22 cellular contexts compared by ENCODE assay signal in genomic region chr3:64082411-64082810, GRCh38. TPM values are rescaled to one million over a fixed set of nuclear protein-coding genes. Genes with fewer than 3 reads are reported as not detected.
A peak's percentile ranks its signal among the peaks of the same experiment; 100 is the strongest.
DNase-seq lines count a peak whose midpoint lies in the region; ATAC-seq, FAIRE-seq and TF ChIP-seq lines count a peak whose summit lies in the region.
"Had no signal": no experiment of that assay in that cellular context is flagged by ENCODE, and none has a peak within 500 bp of the region (broad histone marks: within the 10 kb centered on the region; RNA-seq: fewer than 3 reads in every experiment).

No MANE protein-coding gene starts in this region.

- no peaks in the 10 kb centered on the region for H3F3A ChIP-seq in smooth muscle cell (ENCODE audit: low read depth)
- H3F3A ChIP-seq in GM23338 (replicated peaks; ENCODE audit: low read depth), result no peaks in the 10 kb centered on the region

- no peak overlapping the region for H2AK9ac ChIP-seq in IMR-90 (replicated peaks; ENCODE audit: low read depth, low read length, poor library complexity)

- peaks cover 6% of the 10 kb centered on the region for H3K4me1 ChIP-seq in IMR-90 (ENCODE audit: control insufficient read depth, insufficient read depth, low read length)
- H3K4me1 ChIP-seq in keratinocyte (ENCODE audit: control insufficient read depth, extremely low read depth, insufficient read depth, low read length), result peaks cover 13% of the 10 kb centered on the region
- peaks cover 6% of the 10 kb centered on the region for H3K4me1 ChIP-seq in smooth muscle cell (ENCODE audit: low read depth)
- no peaks in the 10 kb centered on the region for H3K4me1 ChIP-seq in BE2C
- H3K4me1 ChIP-seq in GM23338 (ENCODE audit: insufficient read depth), result peaks cover 19% of the 10 kb centered on the region

- H3K36me3 Mint-ChIP-seq in nephron progenitor cell (ENCODE audit: low read depth), result peaks cover 14% of the 10 kb centered on the region
- H3K36me3 Mint-ChIP-seq in GM23338 (ENCODE audit: low read depth), result no peaks in the 10 kb centered on the region
- H3K36me3 Mint-ChIP-seq: CD8-positive, alpha-beta T cell had no signal

- H2BK15ac ChIP-seq in IMR-90 (ENCODE audit: low read depth, low read length), result no peak overlapping the region; the same call in 2 of the 3 replicates

- H2BK120ac ChIP-seq in IMR-90 (ENCODE audit: low read depth, low read length), result no peak overlapping the region

- H2AFZ ChIP-seq in IMR-90 (replicated peaks; ENCODE audit: low read length, poor library complexity) (no peak overlapping the region), keratinocyte (ENCODE audit: control insufficient read depth, low read length) (no peak overlapping the region), smooth muscle cell (ENCODE audit: low read depth) (no peak overlapping the region), GM23338 (no peak overlapping the region)

- no peak for TF ChIP-seq CTCF in IMR-90 (conservative IDR thresholded peaks at IDR 0.05; ENCODE audit: low read depth, low read length)
- no peak for TF ChIP-seq CTCF in keratinocyte (optimal IDR thresholded peaks at IDR 0.05 in 1 of 3, IDR thresholded peaks at IDR 0.05 in 1 of 3, conservative IDR thresholded peaks at IDR 0.05 in 1 of 3; ENCODE audit: extremely low read depth in 1 of 3, insufficient read depth in 2 of 3, low read length in 3 of 3)
- TF ChIP-seq CTCF in nephron progenitor cell (IDR thresholded peaks at IDR 0.05), result no peak
- TF ChIP-seq CTCF in smooth muscle cell (IDR thresholded peaks at IDR 0.05; ENCODE audit: borderline replicate concordance, insufficient read depth, poor library complexity, severe bottlenecking), result no peak
- TF ChIP-seq CTCF in BE2C (IDR thresholded peaks at IDR 0.05; ENCODE audit: low read depth, low read length), result no peak
- no peak for TF ChIP-seq CTCF in GM23338 (conservative IDR thresholded peaks at IDR 0.05; ENCODE audit: low read depth in 2 of 2)

- DNase-seq in IMR-90, result peak; percentile 33
- DNase-seq in keratinocyte (ENCODE audit: low read depth, low spot score), result no peak
- DNase-seq in nephron progenitor cell, result no peak
- DNase-seq in smooth muscle cell (lab: John Stamatoyannopoulos, UW; ENCODE audit: unreplicated experiment), result no peak
- DNase-seq in NCI-H2029 (lab: John Stamatoyannopoulos, UW), result no peak
- DNase-seq in BE2C, result no peak
- DNase-seq in GM23338 (ENCODE audit: low spot score), result no peak
- DNase-seq in caudate nucleus (lab: John Stamatoyannopoulos, UW), result no peak
- DNase-seq: C1 segment of cervical spinal cord; CD8-positive, alpha-beta T cell; DND-41; H7; Kasumi-1; MM.1S; NCI-H1092; NCI-H1436; NCI-H187 treated with DMSO at 0.1 percent for 48 hours; NCI-H2227 treated with DMSO at 0.1 percent for 48 hours; NCI-H510A; NCI-H748 treated with DMSO at 0.1 percent for 48 hours; NK-92 treated with Interleukin-12 subunit alpha and Interleukin-12 subunit beta, amount 100 ng/mL, for 24 hours had no signal

- H4K8ac ChIP-seq in IMR-90 (ENCODE audit: low read depth in 2 of 2, low read length in 2 of 2), result no peak overlapping the region

- H3K79me2 ChIP-seq in keratinocyte (ENCODE audit: control insufficient read depth, insufficient read depth, low read length), result no peaks in the 10 kb centered on the region
- H3K79me2 ChIP-seq in smooth muscle cell (ENCODE audit: low read depth), result no peaks in the 10 kb centered on the region
- no peaks in the 10 kb centered on the region for H3K79me2 ChIP-seq in GM23338 (replicated peaks; ENCODE audit: insufficient read depth)

- H3K9ac ChIP-seq in IMR-90 (ENCODE audit: low read depth, low read length) (no peak overlapping the region), keratinocyte (ENCODE audit: control insufficient read depth, extremely low read depth, insufficient read depth, low read length) (no peak overlapping the region), smooth muscle cell (ENCODE audit: low read depth) (no peak overlapping the region)

- H3K79me1 ChIP-seq in IMR-90 (ENCODE audit: low read depth in 1 of 2, low read length in 2 of 2), result no peaks in the 10 kb centered on the region

- POLR2A ChIA-PET in IMR-90 (lab: Charles Lee; ENCODE audit: unreplicated experiment), result no interaction called here

- dilution Hi-C loops in IMR-90 (cut with HindIII; ENCODE audit: low sequenced_read_pairs, unreplicated experiment) (no loop called here), keratinocyte (cut with MboI; ENCODE audit: extremely low pct_ligation_motif_present, low sequenced_read_pairs) (no loop called here)

- H3K36me3 ChIP-seq in IMR-90 (ENCODE audit: control insufficient read depth, insufficient read depth, low read length), result no peaks in the 10 kb centered on the region
- H3K36me3 ChIP-seq in keratinocyte (ENCODE audit: control insufficient read depth in 2 of 2, extremely low read depth in 1 of 2, insufficient read depth in 2 of 2, low read length in 2 of 2), result no peaks in the 10 kb centered on the region
- H3K36me3 ChIP-seq in smooth muscle cell (ENCODE audit: low read depth), result no peaks in the 10 kb centered on the region
- no peaks in the 10 kb centered on the region for H3K36me3 ChIP-seq in BE2C
- H3K36me3 ChIP-seq in GM23338 (ENCODE audit: insufficient read depth), result no peaks in the 10 kb centered on the region

- no peak overlapping the region for H3K23ac ChIP-seq in IMR-90 (ENCODE audit: low read depth, low read length)

- no peak overlapping the region for H3K56ac ChIP-seq in IMR-90 (ENCODE audit: extremely low read depth, insufficient read depth, low read length)

- H2BK5ac ChIP-seq in IMR-90 (ENCODE audit: low read depth, low read length, poor library complexity, severe bottlenecking), result no peak overlapping the region

- H3K9me2 ChIP-seq in GM23338 (ENCODE audit: insufficient read depth), result peaks cover 10% of the 10 kb centered on the region; the same call in 1 of the 2 replicates

- intact Hi-C loops in IMR-90 (cut with micrococcal nuclease), result no loop called here

- no peak overlapping the region; the same call in 1 of the 2 replicates for H2BK20ac ChIP-seq in IMR-90 (ENCODE audit: low read depth, low read length)

- TF ChIP-seq POLR2A in IMR-90 (IDR thresholded peaks at IDR 0.05; ENCODE audit: low read depth, low read length), result no peak

- H3K9me1 ChIP-seq in IMR-90 (ENCODE audit: insufficient read depth, low read length) (no peaks in the 10 kb centered on the region), keratinocyte (ENCODE audit: control insufficient read depth, extremely low read depth, insufficient read depth, low read length) (no peaks in the 10 kb centered on the region)

- ATAC-seq in IMR-90 (ENCODE audit: low read depth), result peak; percentile 64
- ATAC-seq in GM23338, result no peak
- ATAC-seq: CD8-positive, alpha-beta T cell; GM12878 had no signal

- H3K27me3 Mint-ChIP-seq in nephron progenitor cell (ENCODE audit: low read depth, poor library complexity) (peaks cover 16% of the 10 kb centered on the region), GM23338 (ENCODE audit: insufficient read depth, low read depth, poor library complexity) (no peaks in the 10 kb centered on the region)

- WGBS in IMR-90 (ENCODE audit: extremely low coverage in 2 of 2, insufficient read length in 1 of 2), 2 experiments, result 67% methylated on average over 1 of the region's 3 CpGs; no CpG with 5 or more reads in 1 of the 2 experiments
- 83% methylated on average over 3 of the region's 3 CpGs for WGBS in smooth muscle cell (ENCODE audit: low lambda C conversion rate)

- no peak overlapping the region for H3K4ac ChIP-seq in IMR-90 (ENCODE audit: low read depth, low read length)

- H3K14ac ChIP-seq in IMR-90 (replicated peaks; ENCODE audit: low read depth, low read length), result 0 out of 2 replicates have a peak overlapping the region, but pooled peaks have one; percentile 24

- peak; percentile 13 for FAIRE-seq in keratinocyte (lab: Jason Lieb, UNC)
- FAIRE-seq: GM12878 had no signal

- CTCF ChIA-PET in IMR-90 (lab: Yijun Ruan, JAX), result no interaction called here

- H4K91ac ChIP-seq in IMR-90 (ENCODE audit: insufficient read depth, low read depth, low read length), result no peak overlapping the region

- H3K4me3 Mint-ChIP-seq in nephron progenitor cell, result no peak overlapping the region
- H3K4me3 Mint-ChIP-seq in GM23338, result no peak overlapping the region
- H3K4me3 Mint-ChIP-seq: CD8-positive, alpha-beta T cell had no signal

- H4K5ac ChIP-seq in IMR-90 (ENCODE audit: low read depth, low read length), result no peak overlapping the region

- peaks cover 36% of the 10 kb centered on the region for H3K9me3 Mint-ChIP-seq in nephron progenitor cell
- no peaks in the 10 kb centered on the region for H3K9me3 Mint-ChIP-seq in GM23338
- H3K9me3 Mint-ChIP-seq: CD8-positive, alpha-beta T cell had no signal

- H3K27me3 ChIP-seq in IMR-90 (ENCODE audit: control insufficient read depth, insufficient read depth, low read length) (no peaks in the 10 kb centered on the region; the same call in 1 of the 2 replicates), keratinocyte (ENCODE audit: control insufficient read depth, extremely low read depth, insufficient read depth, low read length) (no peaks in the 10 kb centered on the region), smooth muscle cell (ENCODE audit: low read depth) (no peaks in the 10 kb centered on the region), BE2C (no peaks in the 10 kb centered on the region), GM23338 (ENCODE audit: insufficient read depth) (no peaks in the 10 kb centered on the region)

- in situ Hi-C loops in IMR-90 (cut with MboI; ENCODE audit: low sequenced_read_pairs), result no loop called here

- no peak for TF ChIP-seq RAD21 in IMR-90 (IDR thresholded peaks at IDR 0.05; ENCODE audit: low read length)

- 0 out of 2 replicates have a peak overlapping the region, but pooled peaks have one; percentile 16 for H3K18ac ChIP-seq in IMR-90 (ENCODE audit: low read depth, low read length)

- H3K4me3 ChIP-seq in IMR-90 (ENCODE audit: insufficient read depth, low read depth, low read length) (no peak overlapping the region), keratinocyte (ENCODE audit: control insufficient read depth in 2 of 3, extremely low read depth in 1 of 3, insufficient read depth in 2 of 3, low read depth in 1 of 3, low read length in 3 of 3) (no peak overlapping the region), smooth muscle cell (no peak overlapping the region), BE2C (ENCODE audit: low read depth, low read length) (no peak overlapping the region), GM23338 (no peak overlapping the region)
- H3K4me3 ChIP-seq: GM12878 had no signal

- H3K4me2 ChIP-seq in IMR-90 (ENCODE audit: low read depth, low read length), result no peak overlapping the region
- H3K4me2 ChIP-seq in keratinocyte (ENCODE audit: control insufficient read depth, extremely low read depth, insufficient read depth, low read depth, low read length), result no peak overlapping the region
- H3K4me2 ChIP-seq in smooth muscle cell, result no peak overlapping the region
- no peak overlapping the region for H3K4me2 ChIP-seq in GM23338

- H2AK5ac ChIP-seq in IMR-90 (ENCODE audit: low read depth, low read length), result peak overlapping the region; percentile 7; the same call in 1 of the 2 replicates

- H3K27ac ChIP-seq in IMR-90 (ENCODE audit: insufficient read depth, low read length) (no peak overlapping the region), keratinocyte (ENCODE audit: control insufficient read depth, insufficient read depth, low read length) (no peak overlapping the region), smooth muscle cell (ENCODE audit: low read depth) (peak overlapping the region; percentile 89), GM23338 (ENCODE audit: low read depth) (no peak overlapping the region), caudate nucleus (ENCODE audit: low read depth, low read length) (no peak overlapping the region)

- H3K9me3 ChIP-seq in IMR-90 (ENCODE audit: control insufficient read depth, insufficient read depth, low read length) (no peaks in the 10 kb centered on the region; the same call in 1 of the 2 replicates), keratinocyte (ENCODE audit: control insufficient read depth, low read depth, low read length) (no peaks in the 10 kb centered on the region), smooth muscle cell (replicated peaks; ENCODE audit: low read depth) (no peaks in the 10 kb centered on the region), BE2C (no peaks in the 10 kb centered on the region)

- BruUV-seq in IMR-90 (replicated peaks; lab: Mats Ljungman, UMichigan), result no TSS peak

- H4K20me1 ChIP-seq in IMR-90 (ENCODE audit: insufficient read depth, low read length) (no peaks in the 10 kb centered on the region), keratinocyte (ENCODE audit: control insufficient read depth, extremely low read depth, insufficient read depth, low read length) (no peaks in the 10 kb centered on the region), smooth muscle cell (ENCODE audit: low read depth) (no peaks in the 10 kb centered on the region), GM23338 (replicated peaks; ENCODE audit: insufficient read depth) (no peaks in the 10 kb centered on the region)

- H3K4me1 Mint-ChIP-seq in nephron progenitor cell, result peaks cover 45% of the 10 kb centered on the region
- H3K4me1 Mint-ChIP-seq in GM23338, result peaks cover 22% of the 10 kb centered on the region

- H3K27ac Mint-ChIP-seq in nephron progenitor cell, result peak overlapping the region; percentile 82
- no peak overlapping the region for H3K27ac Mint-ChIP-seq in GM23338
- H3K27ac Mint-ChIP-seq: CD8-positive, alpha-beta T cell had no signal

RNA-seq across cellular contexts. Expression of gene PSMD6, which starts 59.1 kb away (rescaled TPM):
- total RNA-seq in IMR-90 (2012; rRNA removed) (91.8 and 144 TPM in 2 replicates), smooth muscle cell (109 and 113 TPM in 2 replicates)
- polyA plus RNA-seq in IMR-90 (2012; rRNA removed) (86.6 and 87.0 TPM in 2 replicates), keratinocyte (64.8 to 100 TPM (median 95.2 TPM) in 3 replicates), smooth muscle cell (116 and 119 TPM in 2 replicates), GM23338 (2016; fragmentation: Nextera tagmentation; extraction: Ambion mirVana) (195 and 205 TPM in 2 replicates)
- polyA plus RNA-seq in IMR-90 (2012; cell fraction: cytosol; rRNA removed), result 36.9 and 48.4 TPM in 2 replicates
- polyA plus RNA-seq in IMR-90 (2012; cell fraction: nucleus; rRNA removed; ENCODE audit: low replicate concordance), result 30.8 and 43.7 TPM in 2 replicates
- polyA plus RNA-seq in keratinocyte (2011; ENCODE audit: low read depth), result 186 TPM
- polyA plus RNA-seq in keratinocyte (2011; cell fraction: cytosol; rRNA removed), result 77.2 and 96.3 TPM in 2 replicates
- polyA plus RNA-seq in keratinocyte (2011; cell fraction: nucleus; rRNA removed), result 70.0 and 91.4 TPM in 2 replicates
- polyA plus RNA-seq in keratinocyte (2012; ENCODE audit: low replicate concordance), result 105 and 115 TPM in 2 replicates
- 10.8 to 69.2 TPM (median 31.4 TPM) in 3 replicates for polyA minus RNA-seq in keratinocyte
- polyA minus RNA-seq in keratinocyte (2011; cell fraction: cytosol; rRNA and poly(A)+ RNA removed), result 59.3 TPM
- polyA minus RNA-seq in keratinocyte (2011; cell fraction: nucleus; rRNA and poly(A)+ RNA removed), result 29.0 and 40.0 TPM in 2 replicates
- polyA plus RNA-seq in BE2C (2012; ENCODE audit: insufficient read depth, insufficient read length, low read depth), result 185 TPM
- total RNA-seq in GM23338 (2014; rRNA removed; shearing (Covaris generic)), result 98.1 and 108 TPM in 2 replicates
